Comparison of ENCODE assay signal across 18 cellular contexts in genomic region chr14:72517736-72518135, GRCh38.
DNase-seq lines count a peak whose midpoint lies in the region; TF ChIP-seq lines count a peak whose summit lies in the region.
"Had no signal": no experiment of that assay in that cellular context is flagged by ENCODE, and none has a peak within 500 bp of the region (broad histone marks: within the 10 kb centered on the region; RNA-seq: fewer than 3 reads in every experiment).

No MANE protein-coding gene starts in this region.

- no peaks in the 10 kb centered on the region for H4K20me1 ChIP-seq in MM.1S (ENCODE audit: insufficient read depth, low read length)
- H4K20me1 ChIP-seq in smooth muscle cell (ENCODE audit: low read depth), result no peaks in the 10 kb centered on the region

- peaks cover 20% of the 10 kb centered on the region for H3K27me3 Mint-ChIP-seq in activated naive CD4-positive, alpha-beta T cell treated with anti-CD3 and anti-CD28 coated beads, Interleukin-2, amount 10 ng/mL, durations not matched to agents 7 days and 5 days
- H3K27me3 Mint-ChIP-seq in activated naive CD4-positive, alpha-beta T cell treated with anti-CD3 and anti-CD28 coated beads for 36 hours (ENCODE audit: low read depth), result no peaks in the 10 kb centered on the region
- H3K27me3 Mint-ChIP-seq in brain, result peaks cover 4% of the 10 kb centered on the region
- H3K27me3 Mint-ChIP-seq in CD14-positive monocyte (ENCODE audit: low read depth in 3 of 3), result peaks cover 14 to 22% (median 19%) of the 10 kb centered on the region in 3 donors
- H3K27me3 Mint-ChIP-seq: activated CD4-positive, alpha-beta T cell treated with anti-CD3 and anti-CD28 coated beads for 36 hours; CD4-positive, alpha-beta memory T cell; stimulated activated naive B cell treated with anti-CD40 and anti-IgM and Interleukin-4, amounts not matched to agents 10 μg/mL and 1 μg/mL and 100 μg/mL, for 72 hours had no signal

- H3F3A ChIP-seq in MM.1S (ENCODE audit: insufficient read depth, low read length), result peaks cover 45% of the 10 kb centered on the region
- H3F3A ChIP-seq in smooth muscle cell (ENCODE audit: low read depth), result peaks cover 4% of the 10 kb centered on the region

- H3K4me1 ChIP-seq in MM.1S (ENCODE audit: low read length) (peaks cover 79% of the 10 kb centered on the region), smooth muscle cell (ENCODE audit: low read depth) (no peaks in the 10 kb centered on the region)
- H3K4me1 ChIP-seq: testis had no signal

- H3K36me3 Mint-ChIP-seq in activated naive CD4-positive, alpha-beta T cell treated with anti-CD3 and anti-CD28 coated beads, Interleukin-2, amount 10 ng/mL, durations not matched to agents 7 days and 5 days, result peaks cover 30% of the 10 kb centered on the region
- H3K36me3 Mint-ChIP-seq in activated naive CD4-positive, alpha-beta T cell treated with anti-CD3 and anti-CD28 coated beads for 36 hours (ENCODE audit: low read depth), result no peaks in the 10 kb centered on the region
- H3K36me3 Mint-ChIP-seq in brain (peaks cover 29% of the 10 kb centered on the region), CD14-positive monocyte (peaks cover 0 to 3% of the 10 kb centered on the region in 2 donors)
- H3K36me3 Mint-ChIP-seq: CD4-positive, alpha-beta memory T cell had no signal

- peak overlapping the region; percentile 82; the same call in 1 of the 2 replicates for H3K4me2 ChIP-seq in MM.1S (ENCODE audit: low read depth, low read length)
- peak overlapping the region; percentile 4 for H3K4me2 ChIP-seq in smooth muscle cell

- H3K79me2 ChIP-seq in MM.1S (ENCODE audit: low read length) (no peaks in the 10 kb centered on the region), smooth muscle cell (ENCODE audit: low read depth) (no peaks in the 10 kb centered on the region)

- peaks cover 27% of the 10 kb centered on the region for H3K9me3 Mint-ChIP-seq in activated naive CD4-positive, alpha-beta T cell treated with anti-CD3 and anti-CD28 coated beads, Interleukin-2, amount 10 ng/mL, durations not matched to agents 7 days and 5 days
- peaks cover 9% of the 10 kb centered on the region for H3K9me3 Mint-ChIP-seq in activated naive CD4-positive, alpha-beta T cell treated with anti-CD3 and anti-CD28 coated beads for 36 hours
- peaks cover 8 to 27% (median 20%) of the 10 kb centered on the region in 5 experiments for H3K9me3 Mint-ChIP-seq in brain
- peaks cover 0 to 10% (median 2%) of the 10 kb centered on the region in 7 donors for H3K9me3 Mint-ChIP-seq in CD14-positive monocyte

- H3K27me3 ChIP-seq in MM.1S (replicated peaks; ENCODE audit: insufficient read depth, low read length), result no peaks in the 10 kb centered on the region
- no peaks in the 10 kb centered on the region for H3K27me3 ChIP-seq in smooth muscle cell (ENCODE audit: low read depth)
- H3K27me3 ChIP-seq: dorsolateral prefrontal cortex, testis had no signal

- H3K9me3 ChIP-seq in MM.1S (replicated peaks; ENCODE audit: insufficient read depth, low read length), result no peaks in the 10 kb centered on the region
- no peaks in the 10 kb centered on the region for H3K9me3 ChIP-seq in smooth muscle cell (replicated peaks; ENCODE audit: low read depth)
- H3K9me3 ChIP-seq: testis had no signal

- H3K9ac ChIP-seq in MM.1S (ENCODE audit: low read length) (peak overlapping the region; percentile 65), smooth muscle cell (ENCODE audit: low read depth) (no peak overlapping the region)

- H3K36me3 ChIP-seq in MM.1S (replicated peaks; ENCODE audit: insufficient read depth, low read length), result no peaks in the 10 kb centered on the region
- no peaks in the 10 kb centered on the region for H3K36me3 ChIP-seq in smooth muscle cell (ENCODE audit: low read depth)

- no peak for DNase-seq in activated naive CD4-positive, alpha-beta T cell treated with anti-CD3 and anti-CD28 coated beads, Interleukin-2, amount 10 ng/mL, durations not matched to agents 7 days and 5 days
- no peak for DNase-seq in activated naive CD4-positive, alpha-beta T cell treated with anti-CD3 and anti-CD28 coated beads for 36 hours
- no peak for DNase-seq in MM.1S
- DNase-seq in smooth muscle cell (lab: John Stamatoyannopoulos, UW; ENCODE audit: unreplicated experiment), result no peak
- DNase-seq in NCI-H1694 (lab: John Stamatoyannopoulos, UW), result no peak
- no peak for DNase-seq in activated CD4-positive, CD25-positive, alpha-beta regulatory T cell treated with anti-CD3 and anti-CD28 coated beads, Interleukin-2, amount 50 U/mL, for 72 hours
- DNase-seq in CD14-positive monocyte (ENCODE audit: low spot score), result no peak
- DNase-seq: ACHN; activated CD4-positive, alpha-beta T cell treated with anti-CD3 and anti-CD28 coated beads for 36 hours; DMS153; midbrain; NCI-H69; stimulated activated CD4-positive, alpha-beta T cell treated with anti-CD3 and anti-CD28 coated beads, Interleukin-1b, Interleukin-23, amount 100 ng/mL, for 48 hours; stimulated activated naive B cell treated with anti-CD40 and anti-IgM and Interleukin-4, amounts not matched to agents 10 μg/mL and 1 μg/mL and 100 μg/mL, for 72 hours; testis had no signal

- H3K27ac Mint-ChIP-seq in activated naive CD4-positive, alpha-beta T cell treated with anti-CD3 and anti-CD28 coated beads, Interleukin-2, amount 10 ng/mL, durations not matched to agents 7 days and 5 days, result peak overlapping the region; percentile 98
- no peak overlapping the region for H3K27ac Mint-ChIP-seq in activated naive CD4-positive, alpha-beta T cell treated with anti-CD3 and anti-CD28 coated beads for 36 hours
- H3K27ac Mint-ChIP-seq in brain, result peak overlapping the region in 4 of 5 experiments; percentile 17 to 85 (median 48)
- peak overlapping the region in 1 of 7 donors; percentile 74 for H3K27ac Mint-ChIP-seq in CD14-positive monocyte

- H3K4me1 Mint-ChIP-seq in activated naive CD4-positive, alpha-beta T cell treated with anti-CD3 and anti-CD28 coated beads, Interleukin-2, amount 10 ng/mL, durations not matched to agents 7 days and 5 days, result peaks cover 84% of the 10 kb centered on the region
- peaks cover 51% of the 10 kb centered on the region for H3K4me1 Mint-ChIP-seq in activated naive CD4-positive, alpha-beta T cell treated with anti-CD3 and anti-CD28 coated beads for 36 hours (ENCODE audit: low read depth)
- H3K4me1 Mint-ChIP-seq in brain (peaks cover 26% of the 10 kb centered on the region), CD14-positive monocyte (peaks cover 41% of the 10 kb centered on the region)

- H2AFZ ChIP-seq in MM.1S (ENCODE audit: low read length) (0 out of 2 replicates have a peak overlapping the region, but pooled peaks have one; percentile 34), smooth muscle cell (ENCODE audit: low read depth) (no peak overlapping the region)

- H3K27ac ChIP-seq in MM.1S (ENCODE audit: low read length) (peak overlapping the region; percentile 100), smooth muscle cell (ENCODE audit: low read depth) (peak overlapping the region; percentile 39)
- H3K27ac ChIP-seq: testis had no signal

- intact Hi-C loops in activated naive CD4-positive, alpha-beta T cell treated with anti-CD3 and anti-CD28 coated beads for 36 hours (cut with micrococcal nuclease), result loop anchor here (1.0 to 5.0 kb wide), 5 partner anchors 41 to 950 kb away; no protein-coding TSS in a partner anchor
- intact Hi-C loops in CD14-positive monocyte (cut with micrococcal nuclease), result loop anchor here (2.0 kb wide), 3 partner anchors 17 to 431 kb away; no protein-coding TSS in a partner anchor

- CTCF ChIA-PET in activated naive CD4-positive, alpha-beta T cell treated with anti-CD3 and anti-CD28 coated beads, Interleukin-2, amount 10 ng/mL, durations not matched to agents 7 days and 5 days (lab: Charles Lee), result interaction anchor here (0.6 to 9.6 kb wide), 13 partner anchors 15 to 431 kb away, joined by 3 to 228 read pairs (median 4); no protein-coding TSS in a partner anchor
- CTCF ChIA-PET in activated naive CD4-positive, alpha-beta T cell treated with anti-CD3 and anti-CD28 coated beads for 36 hours (lab: Charles Lee), result interaction anchor here (0.6 to 9.0 kb wide), 11 partner anchors 14 to 431 kb away, joined by 3 to 185 read pairs (median 5); partner anchors contain the start of gene DPF3

- WGBS in smooth muscle cell (ENCODE audit: low lambda C conversion rate), result 93% methylated on average over 2 of the region's 2 CpGs

- H3K4me3 ChIP-seq in MM.1S (ENCODE audit: low read length), result peak overlapping the region; percentile 41
- H3K4me3 ChIP-seq in smooth muscle cell, result no peak overlapping the region
- H3K4me3 ChIP-seq: testis had no signal

- TF ChIP-seq CTCF in MM.1S (IDR thresholded peaks at IDR 0.05; ENCODE audit: low read length), result no peak
- no peak for TF ChIP-seq CTCF in brain (conservative IDR thresholded peaks at IDR 0.05)
- TF ChIP-seq CTCF in smooth muscle cell (IDR thresholded peaks at IDR 0.05; ENCODE audit: borderline replicate concordance, insufficient read depth, poor library complexity, severe bottlenecking), result no peak
- TF ChIP-seq CTCF in CD14-positive monocyte (IDR thresholded peaks at IDR 0.05), result no peak

- H3K4me3 Mint-ChIP-seq in activated naive CD4-positive, alpha-beta T cell treated with anti-CD3 and anti-CD28 coated beads, Interleukin-2, amount 10 ng/mL, durations not matched to agents 7 days and 5 days, result peak overlapping the region; percentile 43
- no peak overlapping the region for H3K4me3 Mint-ChIP-seq in activated naive CD4-positive, alpha-beta T cell treated with anti-CD3 and anti-CD28 coated beads for 36 hours
- H3K4me3 Mint-ChIP-seq in brain (no peak overlapping the region), CD14-positive monocyte (no peak overlapping the region)
- H3K4me3 Mint-ChIP-seq: activated CD4-positive, alpha-beta T cell treated with anti-CD3 and anti-CD28 coated beads for 36 hours had no signal

- no peaks in the 10 kb centered on the region for H3K9me2 ChIP-seq in MM.1S (replicated peaks; ENCODE audit: insufficient read depth, low read length)
